9 cellular contexts compared by ENCODE assay signal in genomic region chr16:75075688-75076268, GRCh38. TPM values are rescaled to one million over a fixed set of nuclear protein-coding genes. Genes with fewer than 3 reads are reported as not detected.
DNase-seq lines count a peak whose midpoint lies in the region; ATAC-seq and TF ChIP-seq lines count a peak whose summit lies in the region.
"Had no signal": no experiment of that assay in that cellular context is flagged by ENCODE, and none has a peak within 500 bp of the region (broad histone marks: within the 10 kb centered on the region; RNA-seq: fewer than 3 reads in every experiment).

No MANE protein-coding gene starts in this region.

- H3K27ac ChIP-seq in KOPT-K1 (ENCODE audit: low read depth, low read length, poor library complexity, severe bottlenecking) (peak overlapping the region; percentile 96), heart right ventricle (peak overlapping the region in 1 of 10 donors; percentile 69)
- peak overlapping the region; percentile 58 for H3K27ac ChIP-seq in effector memory CD4-positive, alpha-beta T cell (ENCODE audit: insufficient read depth, low read length, poor library complexity, severe bottlenecking)
- H3K27ac ChIP-seq: vagina had no signal

- intact Hi-C loops in heart right ventricle (cut with DNase I) = no loop called here

- H3K4me1 ChIP-seq in effector memory CD4-positive, alpha-beta T cell (ENCODE audit: control insufficient read depth, insufficient read depth, low read length, poor library complexity, severe bottlenecking) = peaks cover 30% of the 10 kb centered on the region
- peaks cover 3 to 45% (median 26%) of the 10 kb centered on the region in 9 donors for H3K4me1 ChIP-seq in heart right ventricle

- peaks cover 13% of the 10 kb centered on the region; the same call in 1 of the 2 replicates for H3K36me3 ChIP-seq in KOPT-K1 (ENCODE audit: insufficient read depth, low read length)
- H3K36me3 ChIP-seq in effector memory CD4-positive, alpha-beta T cell (ENCODE audit: control insufficient read depth, insufficient read depth, low read length) = no peaks in the 10 kb centered on the region
- H3K36me3 ChIP-seq in heart right ventricle = no peaks in the 10 kb centered on the region
- H3K36me3 ChIP-seq: vagina had no signal

- no peaks in the 10 kb centered on the region for H3K27me3 ChIP-seq in effector memory CD4-positive, alpha-beta T cell (replicated peaks; ENCODE audit: control insufficient read depth, insufficient read depth, low read length, poor library complexity, severe bottlenecking)
- no peaks in the 10 kb centered on the region for H3K27me3 ChIP-seq in heart right ventricle
- H3K27me3 ChIP-seq: vagina had no signal

- TF ChIP-seq CTCF in heart right ventricle (IDR thresholded peaks at IDR 0.05) = no peak

- DNase-seq in DMS79 (lab: John Stamatoyannopoulos, UW) (peak; percentile 70), hepatic stellate cell (ENCODE audit: low spot score) (no peak), amniotic stem cell (lab: John Stamatoyannopoulos, UW) (no peak), heart right ventricle (no peak), SIG-M5 (lab: John Stamatoyannopoulos, UW) (no peak)
- DNase-seq in effector memory CD4-positive, alpha-beta T cell = no peak

- 62 to 68% methylated on average over 3 of the region's 3 CpGs for WGBS in heart right ventricle, 2 donors

- H3K4me3 ChIP-seq in effector memory CD4-positive, alpha-beta T cell (ENCODE audit: insufficient read depth, low read depth, low read length, poor library complexity, severe bottlenecking) = no peak overlapping the region
- no peak overlapping the region for H3K4me3 ChIP-seq in heart right ventricle
- H3K4me3 ChIP-seq: vagina had no signal

- H3K9me3 ChIP-seq in KOPT-K1 (ENCODE audit: insufficient read depth, low read length, poor library complexity, severe bottlenecking) (no peaks in the 10 kb centered on the region), heart right ventricle (peaks cover 0 to 5% (median 0%) of the 10 kb centered on the region in 11 donors)
- H3K9me3 ChIP-seq in effector memory CD4-positive, alpha-beta T cell (ENCODE audit: control insufficient read depth, low read length) = no peaks in the 10 kb centered on the region
- H3K9me3 ChIP-seq: vagina had no signal

- ATAC-seq in GM19397 (IDR thresholded peaks at IDR 0.05; ENCODE audit: unreplicated experiment) = peak; percentile 12
- ATAC-seq in heart right ventricle = no peak

RNA-seq across cellular contexts. Expression of gene LDHD, which starts 40.8 kb away (rescaled TPM):
- total RNA-seq in heart right ventricle = 100 to 1,000 TPM in 3 of 10 donors, 10 to 100 TPM in 7; 69.7 to 135 (median 94.9) TPM
- polyA plus RNA-seq in heart right ventricle = 10 to 100 TPM; 60.7 to 69.5 TPM
